ENCODE assay signal across 8 cellular contexts in the genomic region with DNA sequence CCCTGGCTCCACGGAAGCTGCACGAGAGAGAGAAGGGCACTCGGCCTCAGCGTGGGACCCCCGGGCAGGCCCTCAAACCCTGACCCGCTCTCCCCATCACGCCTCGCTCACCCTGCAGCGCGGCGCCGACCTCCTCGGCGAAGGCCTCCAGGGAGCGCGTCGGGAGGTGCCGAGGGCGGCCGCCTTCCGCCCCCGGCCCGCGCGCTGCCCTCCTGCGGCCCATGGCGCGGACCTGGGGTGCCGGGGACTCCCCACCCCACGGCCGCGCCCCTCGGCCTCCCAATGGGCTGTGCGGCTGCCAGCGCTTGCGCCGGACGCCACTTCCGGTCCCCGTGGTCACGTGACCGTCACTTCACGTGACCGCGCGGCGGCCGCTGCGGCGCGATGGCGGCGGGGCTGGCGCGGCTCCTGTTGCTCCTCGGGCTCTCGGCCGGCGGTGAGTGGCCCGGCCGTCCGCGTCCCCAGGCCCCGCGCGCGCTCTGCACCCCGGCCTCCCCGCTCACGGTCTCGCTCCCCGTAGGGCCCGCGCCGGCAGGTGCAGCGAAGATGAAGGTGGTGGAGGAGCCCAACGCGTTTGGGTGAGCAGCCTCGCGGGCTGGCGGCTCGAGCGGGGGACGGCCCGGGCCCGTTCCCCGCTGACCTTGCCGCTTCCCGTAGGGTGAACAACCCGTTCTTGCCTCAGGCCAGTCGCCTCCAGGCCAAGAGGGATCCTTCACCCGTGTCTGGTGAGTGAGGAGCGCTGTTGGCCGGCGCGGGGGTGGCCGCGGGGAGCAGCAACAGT.
DNase-seq lines count a peak whose midpoint lies in the region; ATAC-seq and TF ChIP-seq lines count a peak whose summit lies in the region.

TSS of gene GNPTG (plus strand) at position 350 of the 781 bp plus-strand sequence. CDS start at position 385, 35 bp downstream.
TSS of gene TSR3 (minus strand) at position 297 of the 781 bp plus-strand sequence. CDS start at position 223, 74 bp downstream.

- TF ChIP-seq POLR2A in GM18951 (IDR thresholded peaks at IDR 0.05; ENCODE audit: extremely low read depth, insufficient read depth, insufficient read length) = peak; percentile 91

- in situ Hi-C loops in GM18951 (cut with MboI; ENCODE audit: low sequenced_read_pairs, unreplicated experiment) = no loop called here

- DNase-seq in Ammon's horn (ENCODE audit: low spot score) (peak; percentile 78), NCI-H748 treated with DMSO at 0.1 percent for 48 hours (lab: John Stamatoyannopoulos, UW) (peak; percentile 24), medulla oblongata (ENCODE audit: extremely low spot score) (peak; percentile 81)
- DNase-seq in activated CD8-positive, alpha-beta memory T cell treated with anti-CD3 and anti-CD28 coated beads for 24 hours = peak; percentile 93
- DNase-seq in effector CD8-positive, alpha-beta T cell (lab: John Stamatoyannopoulos, UW) = peak; percentile 76
- peak; percentile 66 to 74 (median 72) for DNase-seq in stimulated activated CD4-positive, alpha-beta T cell treated with anti-CD3 and anti-CD28 coated beads, TNF-alpha, amount 100 ng/mL, for 4 hours (ENCODE audit: low read depth in 3 of 3)

- peak; percentile 58 for ATAC-seq in HG03196 (IDR thresholded peaks at IDR 0.05; ENCODE audit: unreplicated experiment)

Comparison
In these comparisons a context has a peak if more than half of its experiments do, and no peak if none do; other contexts are left out.
1. Peak in every context shown above with its lines: DNase-seq and ATAC-seq.
2. DNase-seq: peak in every context shown above with its lines; median percentile 93 in activated CD8-positive, alpha-beta memory T cell treated with anti-CD3 and anti-CD28 coated beads for 24 hours; 81 in medulla oblongata; 78 in Ammon's horn; 76 in effector CD8-positive, alpha-beta T cell; 72 in stimulated activated CD4-positive, alpha-beta T cell treated with anti-CD3 and anti-CD28 coated beads, TNF-alpha, amount 100 ng/mL, for 4 hours; 24 in NCI-H748 treated with DMSO at 0.1 percent for 48 hours.